In genomic region chr9:114434878-114435311, GRCh38 we compare ENCODE assay signal across 1 cellular context.
TF ChIP-seq lines count a peak whose summit lies in the region.

No MANE protein-coding gene starts in this region.

TF ChIP-seq in HepG2, 621 proteins besides CTCF, POLR2A, EP300 and RAD21 (continued from another document and continues in another):
- TF ChIP-seq ZNF318 (CRISPR knock-in tag; IDR thresholded peaks at IDR 0.05) (no peak), MLXIP (CRISPR knock-in tag; IDR thresholded peaks at IDR 0.05; ENCODE audit: borderline replicate concordance) (no peak), ZBTB49 (CRISPR knock-in tag; IDR thresholded peaks at IDR 0.05; ENCODE audit: borderline replicate concordance) (no peak), ZBTB46 (CRISPR knock-in tag; IDR thresholded peaks at IDR 0.05; ENCODE audit: borderline replicate concordance) (no peak), SAP130 (CRISPR knock-in tag; IDR thresholded peaks at IDR 0.05; ENCODE audit: low read depth) (no peak), MLX (CRISPR knock-in tag; IDR thresholded peaks at IDR 0.05) (no peak), SP4 (CRISPR knock-in tag; IDR thresholded peaks at IDR 0.05) (peak; percentile 38; the same call in 1 of the 2 replicates), HNRNPK (IDR thresholded peaks at IDR 0.05; ENCODE audit: low read depth, low read length, poor library complexity, severe bottlenecking) (no peak), ZSCAN5A (CRISPR knock-in tag; IDR thresholded peaks at IDR 0.05; ENCODE audit: borderline replicate concordance) (0 out of 2 replicates have a peak, but pooled peaks have one; percentile 29), SAFB2 (CRISPR knock-in tag; IDR thresholded peaks at IDR 0.05; ENCODE audit: borderline replicate concordance, low read depth) (no peak), ZNF891 (CRISPR knock-in tag; IDR thresholded peaks at IDR 0.05) (no peak), RFX5 (IDR thresholded peaks at IDR 0.05; ENCODE audit: low read depth, low read length) (no peak), ZNF282 (IDR thresholded peaks at IDR 0.05; ENCODE audit: partially characterized antibody) (no peak), REPIN1 (CRISPR knock-in tag; IDR thresholded peaks at IDR 0.05; ENCODE audit: borderline replicate concordance, low read depth) (0 out of 2 replicates have a peak, but pooled peaks have one; percentile 41), ZNF503 (CRISPR knock-in tag; IDR thresholded peaks at IDR 0.05) (no peak), TEF (CRISPR knock-in tag; IDR thresholded peaks at IDR 0.05) (no peak), CENPX (CRISPR knock-in tag; IDR thresholded peaks at IDR 0.05) (no peak), AGO2 (optimal IDR thresholded peaks at IDR 0.05; ENCODE audit: low read depth, low read length) (no peak), JARID2 (CRISPR knock-in tag; IDR thresholded peaks at IDR 0.05; ENCODE audit: insufficient replicate concordance) (no peak), XRCC5 (optimal IDR thresholded peaks at IDR 0.05; ENCODE audit: low read length) (peak; percentile 54), ZNF530 (CRISPR knock-in tag; IDR thresholded peaks at IDR 0.05; ENCODE audit: low read depth) (no peak), RARA (CRISPR knock-in tag; IDR thresholded peaks at IDR 0.05) (no peak), ZNF331 (CRISPR knock-in tag; IDR thresholded peaks at IDR 0.05) (0 out of 2 replicates have a peak, but pooled peaks have one; percentile 19), SALL1 (CRISPR knock-in tag; IDR thresholded peaks at IDR 0.05) (no peak), ZFP91 (CRISPR knock-in tag; IDR thresholded peaks at IDR 0.05; ENCODE audit: borderline replicate concordance) (no peak; the same call in 1 of the 2 replicates), PHF8 (CRISPR knock-in tag; IDR thresholded peaks at IDR 0.05) (no peak), SMC3 (IDR thresholded peaks at IDR 0.05; ENCODE audit: low read length) (peak; percentile 70), ASH2L (IDR thresholded peaks at IDR 0.05; ENCODE audit: insufficient read length, low read depth, low read length) (no peak)
